8 cellular contexts compared by ENCODE assay signal in the genomic region with DNA sequence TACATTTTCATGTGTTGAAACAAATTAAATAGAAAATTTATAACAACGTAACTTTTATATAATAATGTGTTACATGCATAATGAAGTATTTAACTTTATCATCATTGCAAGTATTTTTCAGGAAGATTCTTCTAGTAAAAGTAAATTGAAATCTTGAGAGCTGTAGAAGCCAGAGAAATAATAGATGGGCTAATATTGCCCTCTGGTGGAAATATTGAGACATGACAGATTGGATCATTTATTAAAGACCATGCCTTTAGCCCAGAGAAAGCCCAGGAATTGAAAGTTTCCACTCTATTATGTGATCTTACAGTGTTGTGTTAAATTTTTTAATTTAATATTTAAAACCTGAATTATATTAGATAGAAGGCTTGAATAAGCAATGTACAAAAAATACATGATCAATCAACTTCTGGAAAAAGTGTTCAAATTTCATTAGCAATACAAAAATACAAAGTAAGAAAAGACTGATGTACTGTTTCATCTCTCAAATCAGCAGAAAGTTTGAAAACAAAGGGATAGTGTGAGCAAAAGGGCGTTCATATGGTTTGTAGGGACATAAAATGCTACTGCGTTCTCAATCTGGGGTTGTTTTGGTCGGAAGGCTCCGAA. TPM values are rescaled to one million over a fixed set of nuclear protein-coding genes. Genes with fewer than 3 reads are reported as not detected.
DNase-seq lines count a peak whose midpoint lies in the region; ATAC-seq and TF ChIP-seq lines count a peak whose summit lies in the region.

No MANE protein-coding gene starts in this region.

- no peaks in the 10 kb centered on the region for H3K4me1 ChIP-seq in lower lobe of right lung

- peak; percentile 80 for TF ChIP-seq CTCF in lower lobe of right lung (IDR thresholded peaks at IDR 0.05)

- no peak overlapping the region for H3K27ac ChIP-seq in lower lobe of right lung

- intact Hi-C loops in lower lobe of right lung (cut with DNase I): loop anchor here (10.0 kb wide), 1 partner anchor 149 kb away; no protein-coding TSS in a partner anchor

- H3K9me3 ChIP-seq in lower lobe of right lung: no peaks in the 10 kb centered on the region

- ATAC-seq in HG03066 (IDR thresholded peaks at IDR 0.05; ENCODE audit: low read depth, unreplicated experiment): peak; percentile 59
- peak; percentile 64 to 70 for ATAC-seq in lower lobe of right lung
- ATAC-seq in HG02973 (IDR thresholded peaks at IDR 0.05; ENCODE audit: unreplicated experiment): no peak

- H3K4me3 ChIP-seq in lower lobe of right lung: no peak overlapping the region

- no peaks in the 10 kb centered on the region for H3K27me3 ChIP-seq in lower lobe of right lung (ENCODE audit: low read depth)

- DNase-seq in NCI-H187 treated with DMSO at 0.1 percent for 48 hours (lab: John Stamatoyannopoulos, UW): peak; percentile 7
- no peak for DNase-seq in NCI-H187 (lab: John Stamatoyannopoulos, UW)
- peak; percentile 12 for DNase-seq in NCI-H748 (lab: John Stamatoyannopoulos, UW; ENCODE audit: unreplicated experiment)
- peak; percentile 53 for DNase-seq in cerebellum (ENCODE audit: low spot score)
- no peak for DNase-seq in lower lobe of right lung
- no peak for DNase-seq in NCI-H1048 (lab: John Stamatoyannopoulos, UW)

- no peaks in the 10 kb centered on the region for H3K36me3 ChIP-seq in lower lobe of right lung

RNA-seq across cellular contexts. Expression of a gene that starts 52.7 kb away (rescaled TPM):
- total RNA-seq in cerebellum: 8.3 TPM
- total RNA-seq in lower lobe of right lung: not detected

Comparison
In these comparisons a context has a peak if more than half of its experiments do, and no peak if none do; other contexts are left out.
1. DNase-seq: peak in NCI-H187 treated with DMSO at 0.1 percent for 48 hours (single experiment), NCI-H748 (single experiment) and cerebellum (single experiment); none in NCI-H187 (0 of 2), lower lobe of right lung (single experiment) and NCI-H1048 (single experiment).